ENCODE assay signal across 19 cellular contexts in the genomic region with DNA sequence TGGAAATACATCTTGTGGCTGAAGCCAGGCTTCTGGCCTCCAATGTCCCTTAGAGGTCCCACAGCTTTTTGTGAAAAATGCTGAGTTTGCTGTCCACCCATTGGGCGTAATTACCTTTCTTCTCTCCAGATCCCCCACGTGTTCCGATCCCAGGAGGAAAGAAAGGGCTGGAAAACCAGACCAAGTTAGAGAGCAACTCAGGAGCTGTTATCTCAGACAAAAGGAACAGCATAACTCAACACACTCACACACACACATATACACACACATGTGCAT.
"Had no signal": no experiment of that assay in that cellular context is flagged by ENCODE, and none has a peak within 500 bp of the region (broad histone marks: within the 10 kb centered on the region; RNA-seq: fewer than 3 reads in every experiment).

No MANE protein-coding gene starts in this region.

- DNase-seq: effector memory CD8-positive, alpha-beta T cell; heart right ventricle; naive thymus-derived CD4-positive, alpha-beta T cell; posterior cingulate gyrus; stimulated activated CD4-positive, alpha-beta T cell treated with anti-CD3 and anti-CD28 coated beads, Interleukin-4, amount 100 ng/mL, for 1 hour; stimulated activated CD8-positive, alpha-beta memory T cell treated with anti-CD3 and anti-CD28 coated beads, Interleukin-4, amount 100 ng/mL, for 48 hours; stimulated activated naive CD8-positive, alpha-beta T cell treated with anti-CD3 and anti-CD28 coated beads, Interleukin-15, Interleukin-2, amounts not matched to agents 100 U/mL and 50 U/mL, for 24 hours; tibial artery; upper lobe of left lung had no signal

- H3K9me3 ChIP-seq: gastrocnemius medialis, suprapubic skin, tibial artery, upper lobe of left lung, vagina had no signal

- H3K9me3 Mint-ChIP-seq: dendritic cell treated with granulocyte-macrophage colony-stimulating factor and Interleukin-4, amounts not matched to agents 40 ng/mL and 50 ng/mL, for 4 days; neural crest cell; stimulated activated effector memory CD8-positive, alpha-beta T cell treated with anti-CD3 and anti-CD28 coated beads, Interleukin-12 subunit alpha, Interleukin-12 subunit beta, amount 100 ng/mL, for 72 hours had no signal

- H3K4me3 ChIP-seq: esophagus muscularis mucosa, gastrocnemius medialis, heart right ventricle, suprapubic skin, tibial artery, upper lobe of left lung, vagina had no signal

- ATAC-seq: effector memory CD8-positive, alpha-beta T cell; naive thymus-derived CD4-positive, alpha-beta T cell; stimulated activated effector memory CD8-positive, alpha-beta T cell treated with anti-CD3 and anti-CD28 coated beads, Interleukin-12 subunit alpha, Interleukin-12 subunit beta, amount 100 ng/mL, for 72 hours; stimulated activated naive CD8-positive, alpha-beta T cell treated with anti-CD3 and anti-CD28 coated beads, Interleukin-15, Interleukin-2, amounts not matched to agents 100 U/mL and 50 U/mL, for 24 hours had no signal

- H3K4me1 ChIP-seq: gastrocnemius medialis, suprapubic skin, upper lobe of left lung, vagina had no signal

- H3K36me3 Mint-ChIP-seq: stimulated activated effector memory CD8-positive, alpha-beta T cell treated with anti-CD3 and anti-CD28 coated beads, Interleukin-12 subunit alpha, Interleukin-12 subunit beta, amount 100 ng/mL, for 72 hours had no signal

- H3K27ac Mint-ChIP-seq: dendritic cell treated with granulocyte-macrophage colony-stimulating factor and Interleukin-4, amounts not matched to agents 40 ng/mL and 50 ng/mL, for 4 days; effector memory CD8-positive, alpha-beta T cell; stimulated activated effector memory CD8-positive, alpha-beta T cell treated with anti-CD3 and anti-CD28 coated beads, Interleukin-12 subunit alpha, Interleukin-12 subunit beta, amount 100 ng/mL, for 72 hours had no signal

- H3K4me1 Mint-ChIP-seq: stimulated activated effector memory CD8-positive, alpha-beta T cell treated with anti-CD3 and anti-CD28 coated beads, Interleukin-12 subunit alpha, Interleukin-12 subunit beta, amount 100 ng/mL, for 72 hours had no signal

- H3K27me3 Mint-ChIP-seq: dendritic cell treated with granulocyte-macrophage colony-stimulating factor and Interleukin-4, amounts not matched to agents 40 ng/mL and 50 ng/mL, for 4 days; effector memory CD8-positive, alpha-beta T cell; naive thymus-derived CD4-positive, alpha-beta T cell had no signal

- H3K4me3 Mint-ChIP-seq: dendritic cell treated with granulocyte-macrophage colony-stimulating factor and Interleukin-4, amounts not matched to agents 40 ng/mL and 50 ng/mL, for 4 days; effector memory CD8-positive, alpha-beta T cell; naive thymus-derived CD4-positive, alpha-beta T cell; neural crest cell; stimulated activated effector memory CD8-positive, alpha-beta T cell treated with anti-CD3 and anti-CD28 coated beads, Interleukin-12 subunit alpha, Interleukin-12 subunit beta, amount 100 ng/mL, for 72 hours had no signal

- H3K27ac ChIP-seq: epithelial cell of prostate, esophagus muscularis mucosa, gastrocnemius medialis, heart right ventricle, suprapubic skin, tibial artery, upper lobe of left lung, vagina had no signal

- FAIRE-seq: colon, keratinocyte had no signal

- H3K27me3 ChIP-seq: esophagus muscularis mucosa, gastrocnemius medialis, heart right ventricle, suprapubic skin, tibial artery, upper lobe of left lung, vagina had no signal

- H3K36me3 ChIP-seq: esophagus muscularis mucosa, gastrocnemius medialis, heart right ventricle, suprapubic skin, tibial artery, upper lobe of left lung, vagina had no signal
